Comparison of ENCODE assay signal across 8 cellular contexts in the genomic region with DNA sequence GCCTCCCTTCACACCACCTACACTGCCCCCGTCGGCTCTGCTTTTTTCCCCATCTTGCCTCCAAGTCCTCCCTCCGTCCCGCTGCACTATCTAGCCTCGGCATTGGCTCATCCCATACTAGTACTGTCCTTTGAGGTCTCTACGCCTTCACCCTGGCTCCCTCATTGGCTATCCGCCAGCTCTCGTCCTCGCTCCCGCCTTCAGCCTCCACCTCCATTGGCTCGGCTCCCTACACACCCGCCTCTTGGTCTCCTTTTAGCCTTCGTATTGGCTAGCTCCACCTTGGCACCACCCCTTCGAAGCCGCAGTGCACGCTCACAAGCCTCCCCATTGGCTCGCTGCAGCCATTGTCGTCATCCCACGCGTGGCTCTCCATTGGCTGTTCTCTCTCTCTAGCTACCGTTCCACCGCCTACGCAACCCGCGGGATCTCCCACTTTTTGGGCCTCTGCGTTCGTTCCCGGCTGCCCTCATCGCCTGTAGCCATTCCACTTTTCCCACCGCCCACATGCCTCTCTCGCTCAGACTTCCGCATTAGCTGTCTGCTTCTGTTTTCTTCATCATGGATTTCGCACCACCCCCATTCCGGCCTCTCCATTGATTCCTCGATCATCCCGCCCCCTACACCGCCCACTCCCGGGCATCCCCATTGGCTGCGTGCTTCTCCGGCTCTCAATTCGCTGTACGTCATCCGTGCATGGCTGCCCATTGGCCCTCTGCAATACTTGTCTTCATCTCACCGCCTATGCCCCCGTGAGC. TPM values are rescaled to one million over a fixed set of nuclear protein-coding genes. Genes with fewer than 3 reads are reported as not detected.
DNase-seq lines count a peak whose midpoint lies in the region; ATAC-seq and TF ChIP-seq lines count a peak whose summit lies in the region.

No MANE protein-coding gene starts in this region.

- no peaks in the 10 kb centered on the region for H3K9me2 ChIP-seq in PC-3 (replicated peaks; ENCODE audit: low read length)

- POLR2A ChIA-PET in PC-3 (lab: Charles Lee; ENCODE audit: unreplicated experiment) = interaction anchor here (0.6 to 1.1 kb wide), 3 partner anchors 78 to 366 kb away, joined by 4 to 11 read pairs (median 4); no protein-coding TSS in a partner anchor

- H4K20me1 ChIP-seq in PC-3 (ENCODE audit: low read length) = no peaks in the 10 kb centered on the region

- peak; percentile 99 for DNase-seq in DMS53 (lab: John Stamatoyannopoulos, UW)
- peak; percentile 96 for DNase-seq in Jurkat, Clone E6-1 (ENCODE audit: low read depth, low spot score)
- peak; percentile 98 for DNase-seq in PC-3
- peak; percentile 93 for DNase-seq in activated T-cell treated with anti-CD3 and anti-CD28 coated beads, Interleukin-2, amount 50 U/mL, for 24 hours
- DNase-seq in epithelial cell of proximal tubule (ENCODE audit: low read depth) = peak; percentile 87
- DNase-seq in mucosa of gallbladder (ENCODE audit: low spot score) = peak; percentile 97
- peak; percentile 89 for DNase-seq in stimulated activated CD8-positive, alpha-beta memory T cell treated with anti-CD3 and anti-CD28 coated beads, Interleukin-4, amount 100 ng/mL, for 24 hours (ENCODE audit: low read depth)

- H3K9me3 Mint-ChIP-seq in activated T-cell treated with anti-CD3 and anti-CD28 coated beads, Interleukin-2, amount 50 U/mL, for 24 hours = no peaks in the 10 kb centered on the region

- peaks cover 35% of the 10 kb centered on the region for H3K79me2 ChIP-seq in PC-3 (ENCODE audit: low read length)

- H3K4me1 Mint-ChIP-seq in activated T-cell treated with anti-CD3 and anti-CD28 coated beads, Interleukin-2, amount 50 U/mL, for 24 hours (ENCODE audit: low read depth) = peaks cover 54% of the 10 kb centered on the region

- ATAC-seq in GM21717 (IDR thresholded peaks at IDR 0.05; ENCODE audit: unreplicated experiment) (peak; percentile 87), PC-3 (peak; percentile 90)

- H3K4me3 ChIP-seq in Jurkat, Clone E6-1 (ENCODE audit: low read length) = peak overlapping the region; percentile 70
- H3K4me3 ChIP-seq in PC-3 (ENCODE audit: low read length) = peak overlapping the region; percentile 70
- peak overlapping the region; percentile 66 for H3K4me3 ChIP-seq in epithelial cell of proximal tubule (ENCODE audit: low read depth, low read length)

- peaks cover 5% of the 10 kb centered on the region for H3K27me3 Mint-ChIP-seq in activated T-cell treated with anti-CD3 and anti-CD28 coated beads, Interleukin-2, amount 50 U/mL, for 24 hours

- CTCF ChIA-PET in PC-3 (lab: Charles Lee) = interaction anchor here (0.7 kb wide), 1 partner anchor 1317 kb away, joined by 3 read pairs; no protein-coding TSS in a partner anchor

- peaks cover 30% of the 10 kb centered on the region for H3K4me1 ChIP-seq in PC-3 (ENCODE audit: insufficient read depth, low read length)

- H2AFZ ChIP-seq in PC-3 (ENCODE audit: low read length) = peak overlapping the region; percentile 83

- no peaks in the 10 kb centered on the region for H3K9me3 ChIP-seq in PC-3 (ENCODE audit: low read length)

- no peak for TF ChIP-seq CTCF in PC-3 (conservative IDR thresholded peaks at IDR 0.05; ENCODE audit: low read depth, low read length)
- TF ChIP-seq CTCF in epithelial cell of proximal tubule (conservative IDR thresholded peaks at IDR 0.05; ENCODE audit: low read depth, low read length) = no peak

- H3K36me3 ChIP-seq in PC-3 (ENCODE audit: low read depth, low read length) = no peaks in the 10 kb centered on the region

- H3K4me3 Mint-ChIP-seq in activated T-cell treated with anti-CD3 and anti-CD28 coated beads, Interleukin-2, amount 50 U/mL, for 24 hours = peak overlapping the region; percentile 87

- H3K27me3 ChIP-seq in PC-3 (ENCODE audit: low read length) = no peaks in the 10 kb centered on the region

- no peaks in the 10 kb centered on the region for H3F3A ChIP-seq in PC-3 (ENCODE audit: low read length, unreplicated experiment)

- peak overlapping the region; percentile 95 for H3K4me2 ChIP-seq in PC-3 (ENCODE audit: low read length)

- H3K9ac ChIP-seq in PC-3 (ENCODE audit: low read length) = peak overlapping the region; percentile 93

- intact Hi-C loops in PC-3 (cut with micrococcal nuclease) = loop anchor here (1.0 kb wide), 1 partner anchor 78 kb away; no protein-coding TSS in a partner anchor

- no TSS peak for BruUV-seq in PC-3 (replicated peaks; lab: Mats Ljungman, UMichigan)

- peak overlapping the region; percentile 100 for H3K27ac Mint-ChIP-seq in activated T-cell treated with anti-CD3 and anti-CD28 coated beads, Interleukin-2, amount 50 U/mL, for 24 hours

- peaks cover 18% of the 10 kb centered on the region for H3K36me3 Mint-ChIP-seq in activated T-cell treated with anti-CD3 and anti-CD28 coated beads, Interleukin-2, amount 50 U/mL, for 24 hours (ENCODE audit: low read depth)

- peak overlapping the region; percentile 84 for H3K27ac ChIP-seq in PC-3 (ENCODE audit: low read length)

RNA-seq across cellular contexts. Expression of a gene that starts 0.4 kb away (rescaled TPM):
- polyA plus RNA-seq in Jurkat, Clone E6-1 (2012; ENCODE audit: insufficient read depth, insufficient read length) = 1.1 TPM
- 11.8 and 17.8 TPM in 2 replicates for total RNA-seq in PC-3 (2014; rRNA removed)
- 0.87 and 2.3 TPM in 2 replicates for total RNA-seq in epithelial cell of proximal tubule
- 11.5 TPM for total RNA-seq in mucosa of gallbladder

RNA-seq across cellular contexts. Expression of a gene that starts 4.7 kb away (rescaled TPM):
- 0.39 TPM for polyA plus RNA-seq in Jurkat, Clone E6-1 (2012; ENCODE audit: insufficient read depth, insufficient read length)
- total RNA-seq in PC-3 (2014; rRNA removed) (not detected in 2 replicates), epithelial cell of proximal tubule (0.07 TPM in 1 of 2 replicates, not detected in the other), mucosa of gallbladder (0.09 TPM)

RNA-seq across cellular contexts. Expression of a gene that starts 33.9 kb away (rescaled TPM):
- polyA plus RNA-seq in Jurkat, Clone E6-1 (2012; ENCODE audit: insufficient read depth, insufficient read length) = 24.9 TPM
- total RNA-seq in PC-3 (2014; rRNA removed) = 25.4 and 36.4 TPM in 2 replicates
- 22.7 and 25.9 TPM in 2 replicates for total RNA-seq in epithelial cell of proximal tubule
- total RNA-seq in mucosa of gallbladder = 20.0 TPM

RNA-seq across cellular contexts. Expression of a gene that starts 34.3 kb away (rescaled TPM):
- polyA plus RNA-seq in Jurkat, Clone E6-1 (2012; ENCODE audit: insufficient read depth, insufficient read length) = not detected
- total RNA-seq in PC-3 (2014; rRNA removed) (not detected in 2 replicates), epithelial cell of proximal tubule (not detected in 2 replicates), mucosa of gallbladder (not detected)

RNA-seq across cellular contexts. Expression of a gene that starts 36.0 kb away (rescaled TPM):
- polyA plus RNA-seq in Jurkat, Clone E6-1 (2012; ENCODE audit: insufficient read depth, insufficient read length) = not detected
- total RNA-seq in PC-3 (2014; rRNA removed) (not detected in 2 replicates), epithelial cell of proximal tubule (0.12 TPM in 1 of 2 replicates, not detected in the other), mucosa of gallbladder (0.20 TPM)

Comparison
In these comparisons a context has a peak if more than half of its experiments do, and no peak if none do; other contexts are left out.
1. Peak in every context shown above with its lines: DNase-seq, ATAC-seq, H3K4me3 ChIP-seq and H3K27ac ChIP-seq.